In genomic region chr2:164839914-164840457, GRCh38 we compare ENCODE assay signal across 8 cellular contexts. TPM values are rescaled to one million over a fixed set of nuclear protein-coding genes. Genes with fewer than 3 reads are reported as not detected.
A peak's percentile ranks its signal among the peaks of the same experiment; 100 is the strongest.
DNase-seq lines count a peak whose midpoint lies in the region; ATAC-seq and TF ChIP-seq lines count a peak whose summit lies in the region.

No MANE protein-coding gene starts in this region.

- H3K4me1 Mint-ChIP-seq in naive thymus-derived CD8-positive, alpha-beta T cell = peaks cover 2 to 21% (median 10%) of the 10 kb centered on the region in 4 donors

- H3K9me3 Mint-ChIP-seq in naive thymus-derived CD8-positive, alpha-beta T cell = peaks cover 0 to 2% (median 0%) of the 10 kb centered on the region in 9 donors

- POLR2A ChIA-PET in naive thymus-derived CD8-positive, alpha-beta T cell (lab: Charles Lee) = no interaction called here

- H3K36me3 ChIP-seq in HUES6 (ENCODE audit: control insufficient read depth, insufficient read depth, low read length) = no peaks in the 10 kb centered on the region

- H3K27ac Mint-ChIP-seq in naive thymus-derived CD8-positive, alpha-beta T cell = peak overlapping the region in 1 of 10 donors; percentile 6

- no peaks in the 10 kb centered on the region for H3K9me3 ChIP-seq in HUES6 (ENCODE audit: control insufficient read depth, insufficient read depth, low read depth, low read length)

- H3K4me3 Mint-ChIP-seq in naive thymus-derived CD8-positive, alpha-beta T cell = peak overlapping the region; percentile 52 to 87 (median 72)

- ATAC-seq in naive thymus-derived CD8-positive, alpha-beta T cell = no peak
- ATAC-seq in GM18909 (IDR thresholded peaks at IDR 0.05; ENCODE audit: poor library complexity, unreplicated experiment) (no peak), GM21526 (IDR thresholded peaks at IDR 0.05; ENCODE audit: low FRiP score, unreplicated experiment) (no peak), GM18868 (IDR thresholded peaks at IDR 0.05; ENCODE audit: unreplicated experiment) (no peak)

- peak; percentile 10 for DNase-seq in Ammon's horn (ENCODE audit: low spot score)
- no peak for DNase-seq in coronary artery (ENCODE audit: low spot score)
- no peak for DNase-seq in naive thymus-derived CD8-positive, alpha-beta T cell
- no peak for DNase-seq in COLO668 (lab: John Stamatoyannopoulos, UW; ENCODE audit: unreplicated experiment)

- peaks cover 28 to 47% (median 29%) of the 10 kb centered on the region in 5 donors for H3K27me3 Mint-ChIP-seq in naive thymus-derived CD8-positive, alpha-beta T cell

- H3K9ac ChIP-seq in HUES6 (ENCODE audit: low read length) = no peak overlapping the region

- H3K4me3 ChIP-seq in HUES6 (ENCODE audit: low read depth, low read length) (peak overlapping the region; percentile 89), coronary artery (peak overlapping the region; percentile 85)

- peaks cover 4% of the 10 kb centered on the region; the same call in 1 of the 2 replicates for H3K4me1 ChIP-seq in HUES6 (ENCODE audit: control insufficient read depth, insufficient read depth, low read length)

- H3K27ac ChIP-seq in HUES6 (ENCODE audit: low read depth, low read length) (no peak overlapping the region), coronary artery (peak overlapping the region; percentile 97 to 98)

- H3K36me3 Mint-ChIP-seq in naive thymus-derived CD8-positive, alpha-beta T cell = no peaks in the 10 kb centered on the region

- TF ChIP-seq CTCF in coronary artery (IDR thresholded peaks at IDR 0.05) = no peak

- peaks cover 19% of the 10 kb centered on the region for H3K27me3 ChIP-seq in HUES6 (ENCODE audit: control insufficient read depth, insufficient read depth, low read length)

RNA-seq across cellular contexts. Expression of gene COBLL1, which starts 1.6 kb away (rescaled TPM):
- total RNA-seq in naive thymus-derived CD8-positive, alpha-beta T cell = 1 to 10 TPM; 4.2 to 5.6 TPM
- polyA plus RNA-seq in naive thymus-derived CD8-positive, alpha-beta T cell = under 1 TPM in 1 of 3 donors, not detected in 2; 0.16 TPM
